ENCODE assay signal across 12 cellular contexts in the genomic region with DNA sequence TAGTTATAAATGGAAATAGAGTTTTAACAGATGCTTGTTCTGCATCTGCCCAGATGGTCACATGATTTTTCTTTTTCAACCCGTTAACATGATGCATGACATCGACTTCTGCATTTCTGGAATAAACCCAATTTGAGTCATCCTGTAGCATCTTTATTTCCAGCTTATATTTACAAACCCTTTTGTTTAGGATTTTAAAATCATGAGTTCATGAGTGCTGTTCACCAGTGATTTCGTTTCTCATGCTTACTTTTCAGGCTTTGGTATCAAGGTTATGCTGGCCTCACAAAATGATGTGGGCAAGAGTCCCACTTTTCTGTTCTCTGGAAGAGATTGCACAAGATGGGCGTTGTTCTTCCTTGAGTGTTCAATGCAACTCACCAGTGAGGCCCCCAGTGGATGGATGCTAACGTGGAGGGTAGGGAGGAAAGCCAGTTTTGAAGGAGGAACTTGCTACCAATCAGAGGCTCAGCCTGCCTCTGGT. TPM values are rescaled to one million over a fixed set of nuclear protein-coding genes. Genes with fewer than 3 reads are reported as not detected.
DNase-seq lines count a peak whose midpoint lies in the region; ATAC-seq and TF ChIP-seq lines count a peak whose summit lies in the region.
"Had no signal": no experiment of that assay in that cellular context is flagged by ENCODE, and none has a peak within 500 bp of the region (broad histone marks: within the 10 kb centered on the region; RNA-seq: fewer than 3 reads in every experiment).

No MANE protein-coding gene starts in this region.

- RAD21 ChIA-PET in HCT116 (lab: Charles Lee; ENCODE audit: low non-redundant PET in 1 of 2, low total read pairs in 2 of 2, uncharacterized antibody in 2 of 2, unreplicated experiment in 2 of 2) = no interaction called here

- no peak for TF ChIP-seq EP300 in suprapubic skin (IDR thresholded peaks at IDR 0.05)

- WGBS in suprapubic skin = 11% methylated on average over 5 of the region's 5 CpGs

- H3K4me3 ChIP-seq in HCT116 (replicated peaks in 1 of 2; ENCODE audit: low read depth in 1 of 2, low read length in 2 of 2) (no peak overlapping the region), ascending aorta (peak overlapping the region in 1 of 2 donors; percentile 9), suprapubic skin (no peak overlapping the region), A673 (ENCODE audit: low read depth, low read length, poor library complexity, severe bottlenecking) (no peak overlapping the region), dorsolateral prefrontal cortex (no peak overlapping the region)

- ATAC-seq in HCT116 (peak; percentile 40; the same call in 1 of the 2 replicates), left ventricle myocardium superior (peak; percentile 74), GM18870 (IDR thresholded peaks at IDR 0.05; ENCODE audit: unreplicated experiment) (no peak), HG02678 (IDR thresholded peaks at IDR 0.05; ENCODE audit: unreplicated experiment) (no peak)

- H3K9ac ChIP-seq in HCT116 (ENCODE audit: low read length) = no peak overlapping the region

- CTCF ChIA-PET in HCT116 (lab: Charles Lee) (interaction anchor here (4.1 kb wide), 1 partner anchor 175 kb away, joined by 16 read pairs; no protein-coding TSS in a partner anchor), A673 (lab: Charles Lee) (no interaction called here)

- no peak overlapping the region; the same call in 1 of the 2 replicates for H3K4me2 ChIP-seq in HCT116 (ENCODE audit: low read length)

- H4K20me1 ChIP-seq in HCT116 (ENCODE audit: insufficient read depth) = no peaks in the 10 kb centered on the region

- no peaks in the 10 kb centered on the region for H3K36me3 ChIP-seq in HCT116 (ENCODE audit: control insufficient read depth in 1 of 2, insufficient read depth in 2 of 2, low read length in 2 of 2)
- H3K36me3 ChIP-seq in ascending aorta = no peaks in the 10 kb centered on the region
- H3K36me3 ChIP-seq in suprapubic skin = no peaks in the 10 kb centered on the region
- H3K36me3 ChIP-seq in A673 (ENCODE audit: insufficient read depth, low read length, poor library complexity, severe bottlenecking) = no peaks in the 10 kb centered on the region

- POLR2A ChIA-PET in HCT116 (lab: Charles Lee) = no interaction called here
- POLR2A ChIA-PET in A673 (lab: Charles Lee; ENCODE audit: low non-redundant PET) = no interaction called here

- no peak overlapping the region for H2AFZ ChIP-seq in HCT116 (ENCODE audit: low read depth, low read length, poor library complexity, severe bottlenecking)

- intact Hi-C loops in HCT116 (cut with micrococcal nuclease) = loop anchor here (5.0 to 10.0 kb wide), 2 partner anchors 178 to 495 kb away; no protein-coding TSS in a partner anchor
- intact Hi-C loops in ascending aorta (cut with DNase I) = loop anchor here (5.0 kb wide), 1 partner anchor 128 kb away; no protein-coding TSS in a partner anchor
- intact Hi-C loops in left ventricle myocardium superior (cut with micrococcal nuclease) = no loop called here
- intact Hi-C loops in A673 (cut with micrococcal nuclease; ENCODE audit: unreplicated experiment) = loop anchor here (5.0 kb wide), 1 partner anchor 493 kb away; no protein-coding TSS in a partner anchor
- intact Hi-C loops in dorsolateral prefrontal cortex (cut with DNase I) = loop anchor here (5.0 to 10.0 kb wide), 2 partner anchors 175 to 178 kb away; no protein-coding TSS in a partner anchor

- TF ChIP-seq CTCF in HCT116 (IDR thresholded peaks at IDR 0.05 in 2 of 3, conservative IDR thresholded peaks at IDR 0.05 in 1 of 3; ENCODE audit: borderline replicate concordance in 1 of 3, insufficient read depth in 1 of 3, low read depth in 2 of 3, low read length in 2 of 3) (no peak), ascending aorta (IDR thresholded peaks at IDR 0.05) (no peak), suprapubic skin (IDR thresholded peaks at IDR 0.05) (no peak), A673 (conservative IDR thresholded peaks at IDR 0.05; ENCODE audit: low read depth, low read length) (no peak), dorsolateral prefrontal cortex (IDR thresholded peaks at IDR 0.05 in 54 of 56, conservative IDR thresholded peaks at IDR 0.05 in 2 of 56; ENCODE audit: low read depth in 1 of 56, partially characterized antibody in 56 of 56) (no peak)

- no peaks in the 10 kb centered on the region for H3K9me2 ChIP-seq in HCT116 (ENCODE audit: insufficient read depth)

- H3K4me1 ChIP-seq in HCT116 (ENCODE audit: control insufficient read depth in 1 of 2, insufficient read depth in 2 of 2, low read length in 2 of 2) (peaks cover 5 to 31% of the 10 kb centered on the region in 2 experiments; a peak in 3 of 4 replicates), ascending aorta (peaks cover 8 to 34% of the 10 kb centered on the region in 2 donors), suprapubic skin (peaks cover 36% of the 10 kb centered on the region), A673 (ENCODE audit: insufficient read depth, low read length, poor library complexity, severe bottlenecking) (peaks cover 5% of the 10 kb centered on the region)

- no peaks in the 10 kb centered on the region for H3K79me2 ChIP-seq in HCT116 (ENCODE audit: insufficient read depth, low read length)

- no TSS peak for BruUV-seq in HCT116 (replicated peaks; lab: Mats Ljungman, UMichigan)
- no TSS peak for BruUV-seq in A673 (replicated peaks; lab: Mats Ljungman, UMichigan)

- H3K27me3 ChIP-seq in HCT116 (ENCODE audit: insufficient read depth, low read length) = no peaks in the 10 kb centered on the region
- no peaks in the 10 kb centered on the region for H3K27me3 ChIP-seq in ascending aorta
- peaks cover 6% of the 10 kb centered on the region for H3K27me3 ChIP-seq in suprapubic skin
- H3K27me3 ChIP-seq in A673 (replicated peaks; ENCODE audit: insufficient read depth, low read depth, low read length, poor library complexity) = peaks cover 19% of the 10 kb centered on the region
- peaks cover 0 to 23% (median 0%) of the 10 kb centered on the region in 45 donors for H3K27me3 ChIP-seq in dorsolateral prefrontal cortex

- H3K27ac ChIP-seq in HCT116 (ENCODE audit: low read depth, low read length) (no peak overlapping the region), ascending aorta (peak overlapping the region; percentile 37 to 66), suprapubic skin (peak overlapping the region; percentile 59), A673 (ENCODE audit: low read depth, low read length, poor library complexity, severe bottlenecking) (no peak overlapping the region), dorsolateral prefrontal cortex (peak overlapping the region in 8 of 59 donors; percentile 3 to 53 (median 15))

- TF ChIP-seq POLR2A in HCT116 (IDR thresholded peaks at IDR 0.05; ENCODE audit: borderline replicate concordance, extremely low read depth, insufficient read depth, insufficient read length) = no peak
- no peak for TF ChIP-seq POLR2A in suprapubic skin (IDR thresholded peaks at IDR 0.05)

- DNase-seq in HCT116 (ENCODE audit: low read depth, low spot score) = no peak
- DNase-seq in ascending aorta (ENCODE audit: low spot score in 2 of 2) = peak in 1 of 2 donors; percentile 81
- DNase-seq in left ventricle myocardium superior = peak; percentile 46
- DNase-seq in suprapubic skin (ENCODE audit: low spot score in 2 of 2) = no peak
- no peak for DNase-seq in A673 (ENCODE audit: low spot score)
- no peak for DNase-seq in dorsolateral prefrontal cortex
- DNase-seq: activated CD4-positive, alpha-beta T cell treated with anti-CD3 and anti-CD28 coated beads for 1 hour; GDM1; glutamatergic neuron; NCI-H1105 had no signal

- H3K9me3 ChIP-seq in HCT116 (ENCODE audit: control insufficient read depth in 1 of 2, insufficient read depth in 1 of 2, low read depth in 1 of 2, low read length in 2 of 2) = no peaks in the 10 kb centered on the region
- H3K9me3 ChIP-seq in ascending aorta = no peaks in the 10 kb centered on the region
- no peaks in the 10 kb centered on the region for H3K9me3 ChIP-seq in suprapubic skin
- H3K9me3 ChIP-seq in A673 (ENCODE audit: low read depth, low read length, poor library complexity, severe bottlenecking) = no peaks in the 10 kb centered on the region

- no peak for TF ChIP-seq RAD21 in HCT116 (IDR thresholded peaks at IDR 0.05; ENCODE audit: low read depth)

TF ChIP-seq in HCT116, 20 proteins besides CTCF, POLR2A, EP300 and RAD21:
- TF ChIP-seq, protein P1, sequence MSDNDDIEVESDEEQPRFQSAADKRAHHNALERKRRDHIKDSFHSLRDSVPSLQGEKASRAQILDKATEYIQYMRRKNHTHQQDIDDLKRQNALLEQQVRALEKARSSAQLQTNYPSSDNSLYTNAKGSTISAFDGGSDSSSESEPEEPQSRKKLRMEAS (IDR thresholded peaks at IDR 0.05) = no peak
- TF ChIP-seq SIN3A (IDR thresholded peaks at IDR 0.05; ENCODE audit: low read depth) = no peak
- TF ChIP-seq EGR1 (IDR thresholded peaks at IDR 0.05; ENCODE audit: low read depth) = no peak
- TF ChIP-seq EZH2phosphoT487 (IDR thresholded peaks at IDR 0.05; ENCODE audit: borderline replicate concordance) = no peak
- TF ChIP-seq, protein P2, sequence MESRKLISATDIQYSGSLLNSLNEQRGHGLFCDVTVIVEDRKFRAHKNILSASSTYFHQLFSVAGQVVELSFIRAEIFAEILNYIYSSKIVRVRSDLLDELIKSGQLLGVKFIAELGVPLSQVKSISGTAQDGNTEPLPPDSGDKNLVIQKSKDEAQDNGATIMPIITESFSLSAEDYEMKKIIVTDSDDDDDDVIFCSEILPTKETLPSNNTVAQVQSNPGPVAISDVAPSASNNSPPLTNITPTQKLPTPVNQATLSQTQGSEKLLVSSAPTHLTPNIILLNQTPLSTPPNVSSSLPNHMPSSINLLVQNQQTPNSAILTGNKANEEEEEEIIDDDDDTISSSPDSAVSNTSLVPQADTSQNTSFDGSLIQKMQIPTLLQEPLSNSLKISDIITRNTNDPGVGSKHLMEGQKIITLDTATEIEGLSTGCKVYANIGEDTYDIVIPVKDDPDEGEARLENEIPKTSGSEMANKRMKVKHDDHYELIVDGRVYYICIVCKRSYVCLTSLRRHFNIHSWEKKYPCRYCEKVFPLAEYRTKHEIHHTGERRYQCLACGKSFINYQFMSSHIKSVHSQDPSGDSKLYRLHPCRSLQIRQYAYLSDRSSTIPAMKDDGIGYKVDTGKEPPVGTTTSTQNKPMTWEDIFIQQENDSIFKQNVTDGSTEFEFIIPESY (IDR thresholded peaks at IDR 0.05; ENCODE audit: extremely low read depth, insufficient replicate concordance, low read length) = no peak
- no peak for TF ChIP-seq FOSL1 (IDR thresholded peaks at IDR 0.05; ENCODE audit: low read depth)
- no peak for TF ChIP-seq ZNF274 (IDR thresholded peaks at IDR 0.05; ENCODE audit: low read depth, low read length)

RNA-seq across cellular contexts. Expression of a gene that starts 5.2 kb away (rescaled TPM):
- total RNA-seq in HCT116 (2021; ENCODE audit: unreplicated experiment) (7.0 TPM), ascending aorta (6.2 TPM), left ventricle myocardium superior (1.4 TPM), suprapubic skin (10 to 100 TPM; 10.9 to 12.2 (median 11.4) TPM), A673 (2021) (0.81 and 0.92 TPM in 2 replicates), dorsolateral prefrontal cortex (10 to 100 TPM in 74 of 120 experiments, 1 to 10 TPM in 46; 2.4 to 22.9 (median 10.8) TPM)
- 5.4 and 6.0 TPM in 2 replicates for polyA plus RNA-seq in HCT116 (2012)

Comparison
In these comparisons a context has a peak if more than half of its experiments do, and no peak if none do; other contexts are left out.
1. ATAC-seq: peak in HCT116 (single experiment) and left ventricle myocardium superior (single experiment); none in GM18870 (single experiment) and HG02678 (single experiment).
2. H3K27ac ChIP-seq: peak in ascending aorta (2 of 2) and suprapubic skin (single experiment); none in HCT116 (single experiment) and A673 (single experiment).